1 cellular context compared by ENCODE assay signal in genomic region chr17:39139137-39139516, GRCh38.
TF ChIP-seq lines count a peak whose summit lies in the region.

No MANE protein-coding gene starts in this region.

TF ChIP-seq in GM23338, 12 proteins besides CTCF, POLR2A, EP300 and RAD21 (continued from another document):
- TF ChIP-seq EZH2phosphoT487 (IDR thresholded peaks at IDR 0.05; ENCODE audit: unreplicated experiment) (no peak), ETS1 (IDR thresholded peaks at IDR 0.05) (no peak), JUNB (IDR thresholded peaks at IDR 0.05; ENCODE audit: unreplicated experiment) (no peak), CREB1 (CRISPR knock-in tag; IDR thresholded peaks at IDR 0.05; ENCODE audit: low read depth) (no peak), ZNF462 (CRISPR knock-in tag; IDR thresholded peaks at IDR 0.05) (no peak)
